Comparison of ENCODE assay signal across 1 cellular context in genomic region chr15:75606711-75607684, GRCh38.
TF ChIP-seq lines count a peak whose summit lies in the region.

No MANE protein-coding gene starts in this region.

TF ChIP-seq in GM23338, 12 proteins besides CTCF, POLR2A, EP300 and RAD21 (continued from another document):
- no peak for TF ChIP-seq ZNF462 (CRISPR knock-in tag; IDR thresholded peaks at IDR 0.05)
- no peak for TF ChIP-seq CREB1 (CRISPR knock-in tag; IDR thresholded peaks at IDR 0.05; ENCODE audit: low read depth)
- no peak for TF ChIP-seq EZH2phosphoT487 (IDR thresholded peaks at IDR 0.05; ENCODE audit: unreplicated experiment)
- no peak for TF ChIP-seq NANOG (IDR thresholded peaks at IDR 0.05; ENCODE audit: borderline replicate concordance)
- TF ChIP-seq POLR2AphosphoS5 (IDR thresholded peaks at IDR 0.05; ENCODE audit: low read depth) = no peak
- TF ChIP-seq JUNB (IDR thresholded peaks at IDR 0.05; ENCODE audit: unreplicated experiment) = no peak
- no peak for TF ChIP-seq ZNF331 (CRISPR knock-in tag; IDR thresholded peaks at IDR 0.05; ENCODE audit: low read depth)
- no peak for TF ChIP-seq REST (IDR thresholded peaks at IDR 0.05; ENCODE audit: unreplicated experiment)
